18 cellular contexts compared by ENCODE assay signal in genomic region chr5:96527826-96528225, GRCh38.
DNase-seq lines count a peak whose midpoint lies in the region; ATAC-seq lines count a peak whose summit lies in the region.
"Had no signal": no experiment of that assay in that cellular context is flagged by ENCODE, and none has a peak within 500 bp of the region (broad histone marks: within the 10 kb centered on the region; RNA-seq: fewer than 3 reads in every experiment).

No MANE protein-coding gene starts in this region.

- H3K27me3 ChIP-seq in aorta (ENCODE audit: control insufficient read depth in 1 of 2, insufficient read depth in 2 of 2, low read length in 1 of 2) = no peaks in the 10 kb centered on the region
- H3K27me3 ChIP-seq: BLaER1 treated with 17β-estradiol and CSF1 and Interleukin-3, amounts not matched to agents 10 nM and 100 nM had no signal

- DNase-seq in COR-L47 (lab: John Stamatoyannopoulos, UW) = peak; percentile 57
- DNase-seq in dermis blood vessel endothelial cell = peak; percentile 53
- DNase-seq in lung microvascular endothelial cell (ENCODE audit: low read depth in 2 of 2) = peak; percentile 27 to 54
- no peak for DNase-seq in hepatic stellate cell (ENCODE audit: low spot score)
- DNase-seq in aorta = no peak
- DNase-seq: 8988T; AML-193; CD4-positive, alpha-beta T cell; CD8-positive, alpha-beta T cell; DMS 273 treated with DMSO at 0.1 percent for 48 hours; DMS79; DND-41; EL; GDM1 had no signal

- H3K4me1 ChIP-seq in aorta (ENCODE audit: control insufficient read depth in 1 of 2, insufficient read depth in 2 of 2, low read length in 2 of 2) = no peaks in the 10 kb centered on the region

- no peaks in the 10 kb centered on the region for H3K36me3 ChIP-seq in aorta (ENCODE audit: control insufficient read depth in 1 of 2, insufficient read depth in 2 of 2, low read length in 1 of 2)
- H3K36me3 ChIP-seq: BLaER1 treated with 17β-estradiol and CSF1 and Interleukin-3, amounts not matched to agents 10 nM and 100 nM had no signal

- WGBS in aorta, 2 donors = 93 to 94% methylated on average over 1 of the region's 1 CpG

- ATAC-seq in aorta (ENCODE audit: low FRiP score) = no peak
- ATAC-seq in HG03460 (IDR thresholded peaks at IDR 0.05; ENCODE audit: unreplicated experiment) = no peak
- ATAC-seq: GM12878 had no signal

- H3K27ac ChIP-seq in aorta (ENCODE audit: low read depth in 1 of 2, low read length in 2 of 2) = no peak overlapping the region
- H3K27ac ChIP-seq: BLaER1 treated with 17β-estradiol and CSF1 and Interleukin-3, amounts not matched to agents 10 nM and 100 nM; C4-2B had no signal

- H3K9me3 ChIP-seq in aorta (ENCODE audit: control insufficient read depth, low read length) = no peaks in the 10 kb centered on the region
- H3K9me3 ChIP-seq: BLaER1 treated with 17β-estradiol and CSF1 and Interleukin-3, amounts not matched to agents 10 nM and 100 nM had no signal

- no peak overlapping the region for H3K4me3 ChIP-seq in aorta (ENCODE audit: low read length in 2 of 2)
- H3K4me3 ChIP-seq: BLaER1 treated with 17β-estradiol and CSF1 and Interleukin-3, amounts not matched to agents 10 nM and 100 nM; GM12878 had no signal

- intact Hi-C loops in aorta (cut with DNase I) = no loop called here

Comparison
In these comparisons a context has a peak if more than half of its experiments do, and no peak if none do; other contexts are left out.
1. DNase-seq: peak in COR-L47 (single experiment), dermis blood vessel endothelial cell (single experiment) and lung microvascular endothelial cell (2 of 2); none in hepatic stellate cell (single experiment) and aorta (0 of 2).